Comparison of ENCODE assay signal across 15 cellular contexts in the genomic region with DNA sequence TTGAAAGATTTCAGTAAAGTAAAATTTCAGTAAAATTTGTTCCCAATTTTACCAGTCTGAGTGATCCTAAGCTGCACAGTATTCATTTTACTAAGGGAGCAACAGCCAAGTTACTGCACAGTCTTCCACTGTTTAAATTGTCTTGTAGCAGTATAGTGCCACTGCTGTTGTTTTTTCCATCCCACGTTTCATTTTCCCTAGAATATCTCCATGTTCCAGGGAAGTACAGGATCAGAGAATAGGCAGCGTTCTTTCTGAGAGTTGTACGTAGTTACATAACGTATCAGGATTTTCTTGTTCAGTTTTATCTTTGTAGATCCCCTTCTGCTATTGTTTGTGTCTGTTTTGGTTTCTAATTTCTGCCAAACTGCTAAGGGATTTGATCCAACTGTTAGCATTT. TPM values are rescaled to one million over a fixed set of nuclear protein-coding genes. Genes with fewer than 3 reads are reported as not detected.
DNase-seq lines count a peak whose midpoint lies in the region; ATAC-seq and TF ChIP-seq lines count a peak whose summit lies in the region.
"Had no signal": no experiment of that assay in that cellular context is flagged by ENCODE, and none has a peak within 500 bp of the region (broad histone marks: within the 10 kb centered on the region; RNA-seq: fewer than 3 reads in every experiment).

No MANE protein-coding gene starts in this region.

- H3K9me3 ChIP-seq in right atrium auricular region = no peaks in the 10 kb centered on the region
- H3K9me3 ChIP-seq: BE2C, HAP-1 had no signal

- H3K27me3 ChIP-seq in right atrium auricular region = no peaks in the 10 kb centered on the region
- H3K27me3 ChIP-seq: BE2C had no signal

- H3K4me3 ChIP-seq in right atrium auricular region (no peak overlapping the region), fibroblast of the aortic adventitia (ENCODE audit: low read depth, low read length) (no peak overlapping the region)
- H3K4me3 ChIP-seq: HAP-1 had no signal

- peaks cover 0 to 33% of the 10 kb centered on the region in 2 donors for H3K4me1 ChIP-seq in right atrium auricular region
- H3K4me1 ChIP-seq: HAP-1 had no signal

- intact Hi-C loops in left ventricle myocardium superior (cut with micrococcal nuclease) (no loop called here), sciatic nerve (cut with DNase I) (no loop called here)

- no peaks in the 10 kb centered on the region for H3K36me3 ChIP-seq in right atrium auricular region
- H3K36me3 ChIP-seq: BE2C, HAP-1 had no signal

- TF ChIP-seq CTCF in right atrium auricular region (IDR thresholded peaks at IDR 0.05) = no peak
- TF ChIP-seq CTCF in fibroblast of the aortic adventitia (IDR thresholded peaks at IDR 0.05; ENCODE audit: insufficient read depth, low read length) = no peak

- DNase-seq in left ventricle myocardium superior (no peak), right atrium auricular region (ENCODE audit: low spot score) (no peak), fibroblast of the aortic adventitia (ENCODE audit: low read depth) (peak; percentile 30), sciatic nerve (ENCODE audit: low spot score) (no peak), NCI-H2029 treated with DMSO at 0.1 percent for 48 hours (lab: John Stamatoyannopoulos, UW) (no peak), OCI-M2 (lab: John Stamatoyannopoulos, UW; ENCODE audit: unreplicated experiment) (no peak)
- DNase-seq: BE2C; C1 segment of cervical spinal cord; CD4-positive, CD25-positive, alpha-beta regulatory T cell; CD8-positive, alpha-beta memory T cell; COR-L47; DMS 273 treated with DMSO at 0.1 percent for 48 hours; DMS53; GM23248 had no signal

- no peak overlapping the region for H3K27ac ChIP-seq in right atrium auricular region

- peak; percentile 22 for ATAC-seq in left ventricle myocardium superior
- ATAC-seq in sciatic nerve = peak; percentile 38

RNA-seq across cellular contexts. Expression of a gene that starts 38.3 kb away (rescaled TPM):
- 24.3 TPM for total RNA-seq in left ventricle myocardium superior
- 10 to 100 TPM in 1 of 2 donors, 1 to 10 TPM in 1; 8.1 to 23.3 TPM for total RNA-seq in right atrium auricular region
- total RNA-seq in fibroblast of the aortic adventitia (ENCODE audit: low replicate concordance) = 18.4 and 20.3 TPM in 2 replicates
- total RNA-seq in sciatic nerve = 25.0 TPM
